In genomic region chr6:157268396-157268795, GRCh38 we compare ENCODE assay signal across 21 cellular contexts. TPM values are rescaled to one million over a fixed set of nuclear protein-coding genes. Genes with fewer than 3 reads are reported as not detected.
DNase-seq lines count a peak whose midpoint lies in the region; ATAC-seq and TF ChIP-seq lines count a peak whose summit lies in the region.
"Had no signal": no experiment of that assay in that cellular context is flagged by ENCODE, and none has a peak within 500 bp of the region (broad histone marks: within the 10 kb centered on the region; RNA-seq: fewer than 3 reads in every experiment).

No MANE protein-coding gene starts in this region.

- no peak overlapping the region for H3K4me2 ChIP-seq in parathyroid adenoma (ENCODE audit: low read length)
- H3K4me2 ChIP-seq: A549; BLaER1 treated with 17β-estradiol and CSF1 and Interleukin-3, amounts not matched to agents 10 nM and 100 nM had no signal

- no peak overlapping the region for H3K4me3 ChIP-seq in left lung
- no peak overlapping the region for H3K4me3 ChIP-seq in parathyroid adenoma (ENCODE audit: low read depth, low read length)
- no peak overlapping the region for H3K4me3 ChIP-seq in vagina
- H3K4me3 ChIP-seq in HAP-1 = no peak overlapping the region
- H3K4me3 ChIP-seq: A549; BLaER1 treated with 17β-estradiol and CSF1 and Interleukin-3, amounts not matched to agents 10 nM and 100 nM; upper lobe of right lung had no signal

- H3K27me3 ChIP-seq in left lung = peaks cover 0 to 4% of the 10 kb centered on the region in 2 donors
- H3K27me3 ChIP-seq in parathyroid adenoma (ENCODE audit: control insufficient read depth, insufficient read depth, low read length) = no peaks in the 10 kb centered on the region
- H3K27me3 ChIP-seq in vagina = no peaks in the 10 kb centered on the region
- no peaks in the 10 kb centered on the region for H3K27me3 ChIP-seq in HAP-1 (ENCODE audit: low read depth)
- H3K27me3 ChIP-seq: BLaER1 treated with 17β-estradiol and CSF1 and Interleukin-3, amounts not matched to agents 10 nM and 100 nM; upper lobe of right lung had no signal

- ATAC-seq in Right ventricle myocardium inferior = no peak
- ATAC-seq in left lung = no peak
- ATAC-seq: A549; effector memory CD8-positive, alpha-beta T cell; stimulated activated naive B cell treated with anti-CD40 and anti-IgM and Interleukin-4, amounts not matched to agents 10 μg/mL and 1 μg/mL and 100 μg/mL, for 72 hours; upper lobe of right lung had no signal

- H3K9me3 ChIP-seq in left lung = no peaks in the 10 kb centered on the region
- no peaks in the 10 kb centered on the region for H3K9me3 ChIP-seq in parathyroid adenoma (ENCODE audit: control insufficient read depth, low read length)
- H3K9me3 ChIP-seq in vagina = no peaks in the 10 kb centered on the region
- no peaks in the 10 kb centered on the region for H3K9me3 ChIP-seq in HAP-1
- H3K9me3 ChIP-seq: A549, neutrophil, upper lobe of right lung had no signal

- H3K79me2 ChIP-seq in parathyroid adenoma = no peaks in the 10 kb centered on the region

- H3K4me1 ChIP-seq in left lung (peaks cover 0 to 7% of the 10 kb centered on the region in 2 donors), parathyroid adenoma (no peaks in the 10 kb centered on the region), vagina (peaks cover 28% of the 10 kb centered on the region), HAP-1 (no peaks in the 10 kb centered on the region)
- H3K4me1 ChIP-seq: A549 had no signal

- H3K27ac ChIP-seq in left lung (peak overlapping the region; percentile 42 to 53), parathyroid adenoma (peak overlapping the region; percentile 18), vagina (peak overlapping the region; percentile 67)
- H3K27ac ChIP-seq: A549; BLaER1 treated with 17β-estradiol and CSF1 and Interleukin-3, amounts not matched to agents 10 nM and 100 nM; neutrophil had no signal

- no peak for TF ChIP-seq CTCF in left lung (IDR thresholded peaks at IDR 0.05)
- no peak for TF ChIP-seq CTCF in parathyroid adenoma (IDR thresholded peaks at IDR 0.05)
- TF ChIP-seq CTCF in vagina (IDR thresholded peaks at IDR 0.05) = no peak

- no peak for TF ChIP-seq POLR2A in vagina (IDR thresholded peaks at IDR 0.05)

- H3K36me3 ChIP-seq in left lung = no peaks in the 10 kb centered on the region
- no peaks in the 10 kb centered on the region for H3K36me3 ChIP-seq in parathyroid adenoma (ENCODE audit: control insufficient read depth, insufficient read depth, low read length)
- H3K36me3 ChIP-seq in vagina = no peaks in the 10 kb centered on the region
- no peaks in the 10 kb centered on the region for H3K36me3 ChIP-seq in HAP-1 (replicated peaks)
- H3K36me3 ChIP-seq: BLaER1 treated with 17β-estradiol and CSF1 and Interleukin-3, amounts not matched to agents 10 nM and 100 nM; neutrophil; upper lobe of right lung had no signal

- H3K9ac ChIP-seq in parathyroid adenoma = no peak overlapping the region
- H3K9ac ChIP-seq: BLaER1 treated with 17β-estradiol and CSF1 and Interleukin-3, amounts not matched to agents 10 nM and 100 nM had no signal

- intact Hi-C loops in cardiac septum (cut with DNase I) = no loop called here
- intact Hi-C loops in Right ventricle myocardium inferior (cut with DNase I) = no loop called here
- intact Hi-C loops in left lung (cut with DNase I) = no loop called here
- intact Hi-C loops in vagina (cut with DNase I) = no loop called here

- no peak overlapping the region for H2AFZ ChIP-seq in parathyroid adenoma

- DNase-seq in cardiac septum (ENCODE audit: low spot score) (peak; percentile 20), Right ventricle myocardium inferior (ENCODE audit: missing footprints) (no peak), left lung (peak in 1 of 2 donors; percentile 61), vagina (ENCODE audit: extremely low spot score in 2 of 2) (no peak), HAP-1 (ENCODE audit: low spot score in 2 of 2) (no peak), medulla oblongata (ENCODE audit: extremely low spot score) (no peak), NCI-H1930 (lab: John Stamatoyannopoulos, UW) (no peak)
- DNase-seq: activated CD8-positive, alpha-beta memory T cell treated with anti-CD3 and anti-CD28 coated beads, Interleukin-2, amount 50 U/mL, for 48 hours; activated naive CD4-positive, alpha-beta T cell; effector memory CD8-positive, alpha-beta T cell; GDM1; Kasumi-1; NCI-H1417; retina; SHP77 treated with DMSO at 0.1 percent for 48 hours; stimulated activated naive B cell treated with anti-CD40 and anti-IgM and Interleukin-4, amounts not matched to agents 10 μg/mL and 1 μg/mL and 100 μg/mL, for 72 hours; upper lobe of right lung had no signal

- in situ Hi-C loops in HAP-1 (cut with MboI; ENCODE audit: low sequenced_read_pairs) = no loop called here

RNA-seq across cellular contexts. Expression of gene TMEM242, which starts 54.9 kb away (rescaled TPM):
- total RNA-seq in cardiac septum (18.9 TPM), Right ventricle myocardium inferior (19.4 TPM), left lung (10 to 100 TPM; 10.9 to 11.5 TPM), vagina (6.1 TPM)
